ENCODE assay signal across 15 cellular contexts in genomic region chr16:65624696-65625095, GRCh38.
"Had no signal": no experiment of that assay in that cellular context is flagged by ENCODE, and none has a peak within 500 bp of the region (broad histone marks: within the 10 kb centered on the region; RNA-seq: fewer than 3 reads in every experiment).

No MANE protein-coding gene starts in this region.

- H3K36me3 ChIP-seq: colonic mucosa, neutrophil, transverse colon had no signal

- H3K4me3 Mint-ChIP-seq: activated naive CD4-positive, alpha-beta T cell treated with anti-CD3 and anti-CD28 coated beads, Interleukin-2, amount 50 U/mL, for 24 hours; T-helper 17 cell had no signal

- H3K9me3 Mint-ChIP-seq: activated naive CD4-positive, alpha-beta T cell treated with anti-CD3 and anti-CD28 coated beads, Interleukin-2, amount 50 U/mL, for 24 hours had no signal

- H3K27ac Mint-ChIP-seq: activated naive CD4-positive, alpha-beta T cell treated with anti-CD3 and anti-CD28 coated beads, Interleukin-2, amount 50 U/mL, for 24 hours; T-helper 17 cell had no signal

- H3K27me3 ChIP-seq: colonic mucosa, neutrophil, transverse colon had no signal

- H3K9me3 ChIP-seq: colonic mucosa, neutrophil, transverse colon had no signal

- H3K4me1 Mint-ChIP-seq: activated naive CD4-positive, alpha-beta T cell treated with anti-CD3 and anti-CD28 coated beads, Interleukin-2, amount 50 U/mL, for 24 hours; T-helper 17 cell had no signal

- H3K27ac ChIP-seq: colonic mucosa, neutrophil, skin epidermis, transverse colon had no signal

- H3K4me1 ChIP-seq: colonic mucosa, transverse colon had no signal

- H3K36me3 Mint-ChIP-seq: activated naive CD4-positive, alpha-beta T cell treated with anti-CD3 and anti-CD28 coated beads, Interleukin-2, amount 50 U/mL, for 24 hours had no signal

- DNase-seq: activated CD4-positive, alpha-beta T cell treated with anti-CD3 and anti-CD28 coated beads, Interleukin-2, amount 50 U/mL, for 4 hours; activated CD4-positive, CD25-positive, alpha-beta regulatory T cell treated with anti-CD3 and anti-CD28 coated beads, Interleukin-2, amount 50 U/mL, for 72 hours; activated T-cell treated with anti-CD3 and anti-CD28 coated beads, Interleukin-2, amount 50 U/mL, for 1 hour; amygdala; colonic mucosa; foreskin fibroblast; left colon; midbrain; retina; T-helper 17 cell; transverse colon had no signal

- ATAC-seq: left colon, T-helper 17 cell had no signal

- H3K4me3 ChIP-seq: colonic mucosa, lung, skin epidermis, transverse colon had no signal

- H3K27me3 Mint-ChIP-seq: activated naive CD4-positive, alpha-beta T cell treated with anti-CD3 and anti-CD28 coated beads, Interleukin-2, amount 50 U/mL, for 24 hours; T-helper 17 cell had no signal
